ENCODE assay signal across 11 cellular contexts in genomic region chr10:17116193-17116592, GRCh38.
"Had no signal": no experiment of that assay in that cellular context is flagged by ENCODE, and none has a peak within 500 bp of the region (broad histone marks: within the 10 kb centered on the region; RNA-seq: fewer than 3 reads in every experiment).

No MANE protein-coding gene starts in this region.

- H3K9me3 Mint-ChIP-seq: activated CD4-positive, alpha-beta T cell treated with anti-CD3 and anti-CD28 coated beads, Interleukin-2, amount 10 ng/mL, durations not matched to agents 7 days and 5 days had no signal

- H3K36me3 ChIP-seq: brain microvascular endothelial cell, stomach, upper lobe of right lung had no signal

- H3K4me1 ChIP-seq: psoas muscle, spleen, stomach, upper lobe of right lung had no signal

- H3K27ac ChIP-seq: brain microvascular endothelial cell, psoas muscle, spleen, stomach, upper lobe of right lung had no signal

- DNase-seq: activated CD4-positive, alpha-beta T cell treated with anti-CD3 and anti-CD28 coated beads, Interleukin-2, amount 10 ng/mL, durations not matched to agents 7 days and 5 days; activated CD8-positive, alpha-beta memory T cell treated with anti-CD3 and anti-CD28 coated beads, Interleukin-2, amount 50 U/mL, for 48 hours; activated gamma-delta T cell treated with Interleukin-2 at 50 U/mL for 16 hours; psoas muscle; spleen; stimulated activated CD4-positive, alpha-beta T cell treated with anti-CD3 and anti-CD28 coated beads, Interleukin-1b, Interleukin-23, amount 100 ng/mL, for 48 hours; stomach; testis; upper lobe of right lung had no signal

- H3K27me3 Mint-ChIP-seq: activated CD4-positive, alpha-beta T cell treated with anti-CD3 and anti-CD28 coated beads, Interleukin-2, amount 10 ng/mL, durations not matched to agents 7 days and 5 days; activated naive CD8-positive, alpha-beta T cell had no signal

- H3K27ac Mint-ChIP-seq: activated CD4-positive, alpha-beta T cell treated with anti-CD3 and anti-CD28 coated beads, Interleukin-2, amount 10 ng/mL, durations not matched to agents 7 days and 5 days; activated naive CD8-positive, alpha-beta T cell had no signal

- H3K27me3 ChIP-seq: brain microvascular endothelial cell, spleen, stomach, testis, upper lobe of right lung had no signal

- H3K4me3 Mint-ChIP-seq: activated CD4-positive, alpha-beta T cell treated with anti-CD3 and anti-CD28 coated beads, Interleukin-2, amount 10 ng/mL, durations not matched to agents 7 days and 5 days; activated naive CD8-positive, alpha-beta T cell had no signal

- H3K9me3 ChIP-seq: psoas muscle, spleen, stomach, testis, upper lobe of right lung had no signal

- H3K4me3 ChIP-seq: psoas muscle, spleen, stomach, testis, upper lobe of right lung had no signal
